8 cellular contexts compared by ENCODE assay signal in the genomic region with DNA sequence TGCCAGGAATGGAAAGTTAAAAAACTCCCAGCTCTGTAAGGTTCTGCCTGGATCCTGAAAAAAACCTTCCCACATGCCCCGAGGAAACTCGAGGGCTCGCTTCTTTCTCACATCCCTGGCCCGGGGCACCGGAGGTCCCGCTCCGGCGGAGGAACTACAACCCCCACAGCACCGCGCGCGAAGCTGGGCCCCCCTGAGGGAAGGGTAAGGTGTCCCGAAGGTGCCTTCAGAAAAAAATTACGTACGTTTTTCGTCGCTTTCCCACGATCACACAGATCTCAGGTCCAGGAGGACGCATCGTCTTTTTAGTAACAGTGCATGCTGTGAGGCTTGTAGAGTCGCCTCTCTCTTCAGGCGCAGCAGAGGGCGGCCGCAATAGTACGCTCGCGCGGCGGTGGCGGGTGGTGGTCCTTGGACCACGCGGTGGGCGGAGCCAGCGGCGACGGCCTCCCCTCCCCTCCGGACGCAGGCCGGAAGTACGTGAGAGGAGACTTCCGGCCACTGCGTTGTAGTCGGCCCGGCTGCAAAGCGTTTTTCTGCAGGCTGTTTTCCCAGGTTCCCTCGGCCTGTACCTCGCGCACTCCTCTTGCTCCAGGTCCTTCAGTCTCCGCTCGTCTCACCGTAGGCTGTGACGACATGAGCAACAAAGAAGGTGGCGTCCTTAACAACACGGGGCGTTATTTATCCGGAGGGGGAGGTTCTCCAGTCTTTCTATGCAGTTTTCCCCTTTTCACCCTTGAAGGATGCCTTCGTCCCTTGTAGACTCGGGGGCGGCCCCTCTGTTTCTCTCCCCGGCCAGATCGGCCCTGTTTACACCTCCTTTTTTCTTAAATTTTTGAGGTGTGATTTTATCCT. TPM values are rescaled to one million over a fixed set of nuclear protein-coding genes. Genes with fewer than 3 reads are reported as not detected.
DNase-seq lines count a peak whose midpoint lies in the region; ATAC-seq and TF ChIP-seq lines count a peak whose summit lies in the region.

A gene with protein sequence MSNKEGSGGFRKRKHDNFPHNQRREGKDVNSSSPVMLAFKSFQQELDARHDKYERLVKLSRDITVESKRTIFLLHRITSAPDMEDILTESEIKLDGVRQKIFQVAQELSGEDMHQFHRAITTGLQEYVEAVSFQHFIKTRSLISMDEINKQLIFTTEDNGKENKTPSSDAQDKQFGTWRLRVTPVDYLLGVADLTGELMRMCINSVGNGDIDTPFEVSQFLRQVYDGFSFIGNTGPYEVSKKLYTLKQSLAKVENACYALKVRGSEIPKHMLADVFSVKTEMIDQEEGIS (plus strand): TSS at position 495 of the 855 bp plus-strand sequence. CDS start 142 bp downstream, at position 637.

- in situ Hi-C loops in GM13976 (cut with MboI; ENCODE audit: low sequenced_read_pairs, unreplicated experiment), result no loop called here

- H3K9me3 Mint-ChIP-seq in progenitor cell of endocrine pancreas (ENCODE audit: low read depth), result no peaks in the 10 kb centered on the region

- H3K9me3 ChIP-seq in T-helper 17 cell (ENCODE audit: control insufficient read depth, low read length, poor library complexity, severe bottlenecking) (no peaks in the 10 kb centered on the region), left ventricle myocardium inferior (replicated peaks) (no peaks in the 10 kb centered on the region)

- peaks cover 7% of the 10 kb centered on the region for H3K36me3 ChIP-seq in left ventricle myocardium inferior

- H3K4me3 Mint-ChIP-seq in T-helper 17 cell (peak within 1 kb of the TSS; percentile 96), progenitor cell of endocrine pancreas (ENCODE audit: low read depth) (peak within 1 kb of the TSS; percentile 97)

- ATAC-seq in HG02870 (IDR thresholded peaks at IDR 0.05; ENCODE audit: unreplicated experiment) (peak; percentile 93), T-helper 17 cell (peak; percentile 89)

- intact Hi-C loops in left ventricle myocardium inferior (cut with micrococcal nuclease), result no loop called here

- peak; percentile 94 for DNase-seq in GM13976 (ENCODE audit: low spot score)
- peak; percentile 94 for DNase-seq in NCI-H146 treated with DMSO at 0.1 percent for 48 hours (lab: John Stamatoyannopoulos, UW; ENCODE audit: unreplicated experiment)
- DNase-seq in T-helper 17 cell, result peak; percentile 83 to 86 (median 84)
- DNase-seq in amygdala (lab: John Stamatoyannopoulos, UW), result peak; percentile 49 to 97 (median 88)
- DNase-seq in left ventricle myocardium inferior, result peak; percentile 92
- DNase-seq in progenitor cell of endocrine pancreas (ENCODE audit: low spot score, unreplicated experiment), result peak; percentile 83
- DNase-seq in ureter (ENCODE audit: low spot score), result peak; percentile 92

- H3K4me1 Mint-ChIP-seq in T-helper 17 cell, result peaks cover 35% of the 10 kb centered on the region
- H3K4me1 Mint-ChIP-seq in progenitor cell of endocrine pancreas (ENCODE audit: low read depth), result peaks cover 21% of the 10 kb centered on the region

- H3K4me1 ChIP-seq in left ventricle myocardium inferior, result peaks cover 54% of the 10 kb centered on the region

- peak within 1 kb of the TSS; percentile 76 for H3K4me3 ChIP-seq in left ventricle myocardium inferior

- H3K36me3 Mint-ChIP-seq in T-helper 17 cell (ENCODE audit: low read depth) (peaks cover 2% of the 10 kb centered on the region), progenitor cell of endocrine pancreas (ENCODE audit: insufficient read depth) (peaks cover 4% of the 10 kb centered on the region)

- H3K27me3 ChIP-seq in left ventricle myocardium inferior (ENCODE audit: low read depth), result no peaks in the 10 kb centered on the region

- no peak for TF ChIP-seq CTCF in GM13976 (IDR thresholded peaks at IDR 0.05; ENCODE audit: borderline replicate concordance, control extremely low read depth, extremely low read depth, insufficient read depth, missing control alignments)
- TF ChIP-seq CTCF in left ventricle myocardium inferior (IDR thresholded peaks at IDR 0.05; ENCODE audit: borderline replicate concordance), result no peak
- TF ChIP-seq CTCF in progenitor cell of endocrine pancreas (IDR thresholded peaks at IDR 0.05; ENCODE audit: unreplicated experiment), result no peak

- H3K27ac Mint-ChIP-seq in T-helper 17 cell (peak within 1 kb of the TSS; percentile 98), progenitor cell of endocrine pancreas (peak within 1 kb of the TSS; percentile 100)

- H3K27me3 Mint-ChIP-seq in T-helper 17 cell (no peaks in the 10 kb centered on the region), progenitor cell of endocrine pancreas (no peaks in the 10 kb centered on the region)

- H3K27ac ChIP-seq in left ventricle myocardium inferior (replicated peaks), result peak within 1 kb of the TSS; percentile 95

RNA-seq across cellular contexts. Expression of the gene that starts here (rescaled TPM):
- total RNA-seq in T-helper 17 cell, result 10 to 100 TPM; 25.5 to 26.8 TPM
- 23.6 TPM for total RNA-seq in left ventricle myocardium inferior
- total RNA-seq in progenitor cell of endocrine pancreas, result 33.2 and 35.6 TPM in 2 replicates
- 44.6 TPM for total RNA-seq in ureter

Comparison
In these comparisons a context has a peak if more than half of its experiments do, and no peak if none do; other contexts are left out.
1. Peak in every context shown above with its lines: DNase-seq, ATAC-seq, H3K4me3 ChIP-seq and H3K27ac ChIP-seq.